ENCODE assay signal across 14 cellular contexts in genomic region chr2:40512246-40512645, GRCh38.
DNase-seq lines count a peak whose midpoint lies in the region; ATAC-seq, FAIRE-seq and TF ChIP-seq lines count a peak whose summit lies in the region.
"Had no signal": no experiment of that assay in that cellular context is flagged by ENCODE, and none has a peak within 500 bp of the region (broad histone marks: within the 10 kb centered on the region; RNA-seq: fewer than 3 reads in every experiment).

No MANE protein-coding gene starts in this region.

- H3K4me1 ChIP-seq in endothelial cell of umbilical vein (ENCODE audit: control insufficient read depth, extremely low read depth, insufficient read depth, low read length) (peaks cover 16% of the 10 kb centered on the region), lung (ENCODE audit: control insufficient read depth in 2 of 2, insufficient read depth in 2 of 2, low read length in 2 of 2) (peaks cover 0 to 3% of the 10 kb centered on the region in 2 donors), stomach smooth muscle (ENCODE audit: control insufficient read depth, insufficient read depth, low read length) (no peaks in the 10 kb centered on the region)

- no peaks in the 10 kb centered on the region for H3K79me2 ChIP-seq in endothelial cell of umbilical vein (ENCODE audit: control insufficient read depth, insufficient read depth, low read length)

- 60 to 68% methylated on average over 6 of the region's 6 CpGs for WGBS in lung, 2 donors

- H3K9me1 ChIP-seq in endothelial cell of umbilical vein (replicated peaks; ENCODE audit: control insufficient read depth, extremely low read depth, insufficient read depth, low read length), result no peaks in the 10 kb centered on the region

- peak overlapping the region; percentile 8 for H2AFZ ChIP-seq in endothelial cell of umbilical vein (ENCODE audit: low read depth, low read length)

- POLR2A ChIA-PET in endothelial cell of umbilical vein (lab: Charles Lee), result interaction anchor here (0.6 to 0.7 kb wide), 3 partner anchors 86 to 362 kb away, joined by 3 to 7 read pairs (median 6); no protein-coding TSS in a partner anchor

- H4K20me1 ChIP-seq in endothelial cell of umbilical vein (replicated peaks; ENCODE audit: control insufficient read depth, extremely low read depth, insufficient read depth, low read length), result no peaks in the 10 kb centered on the region

- no peaks in the 10 kb centered on the region for H3K9me3 ChIP-seq in endothelial cell of umbilical vein (replicated peaks; ENCODE audit: control insufficient read depth, insufficient read depth, low read length)
- H3K9me3 ChIP-seq in lung (ENCODE audit: control insufficient read depth in 2 of 2, insufficient read depth in 1 of 2, low read length in 1 of 2), result no peaks in the 10 kb centered on the region
- H3K9me3 ChIP-seq in stomach smooth muscle (ENCODE audit: control insufficient read depth in 2 of 2, low read length in 2 of 2), result no peaks in the 10 kb centered on the region

- peak; percentile 75 for DNase-seq in NCI-H460 (ENCODE audit: extremely low read depth, low read depth)
- DNase-seq in endothelial cell of umbilical vein (ENCODE audit: low read depth, low spot score), result no peak
- DNase-seq in lung (ENCODE audit: low spot score), result no peak
- no peak for DNase-seq in NCI-H524 (lab: John Stamatoyannopoulos, UW)
- no peak for DNase-seq in activated CD8-positive, alpha-beta memory T cell treated with anti-CD3 and anti-CD28 coated beads, Interleukin-2, amount 50 U/mL, for 48 hours
- no peak for DNase-seq in NCI-H146 (lab: John Stamatoyannopoulos, UW)
- DNase-seq: CD4-positive, CD25-positive, alpha-beta regulatory T cell; naive B cell; NCI-H1092; NCI-H345; RPMI8226 had no signal

- dilution Hi-C loops in endothelial cell of umbilical vein (cut with MboI; ENCODE audit: extremely low pct_ligation_motif_present, low sequenced_read_pairs), result no loop called here

- no peaks in the 10 kb centered on the region for H3K27me3 ChIP-seq in endothelial cell of umbilical vein (ENCODE audit: control insufficient read depth in 2 of 2, insufficient read depth in 2 of 2, low read length in 2 of 2)
- no peaks in the 10 kb centered on the region for H3K27me3 ChIP-seq in lung (ENCODE audit: control insufficient read depth, insufficient read depth)
- H3K27me3 ChIP-seq in stomach smooth muscle (ENCODE audit: control insufficient read depth in 1 of 2, insufficient read depth in 2 of 2, low read length in 2 of 2), result no peaks in the 10 kb centered on the region

- peak overlapping the region; percentile 90 for H3K4me2 ChIP-seq in endothelial cell of umbilical vein (ENCODE audit: insufficient read depth, low read length)

- no peak for TF ChIP-seq CTCF in endothelial cell of umbilical vein (IDR thresholded peaks at IDR 0.05; ENCODE audit: extremely low read depth in 1 of 2, insufficient read depth in 1 of 2, low read depth in 1 of 2, low read length in 2 of 2)
- no peak for TF ChIP-seq CTCF in lung (IDR thresholded peaks at IDR 0.05; ENCODE audit: control extremely low read depth, extremely low read depth)

- peak overlapping the region in 1 of 3 experiments; percentile 34 for H3K4me3 ChIP-seq in endothelial cell of umbilical vein (replicated peaks in 1 of 3; ENCODE audit: insufficient read depth in 1 of 3, low read depth in 1 of 3, low read length in 3 of 3)
- no peak overlapping the region for H3K4me3 ChIP-seq in lung
- peak overlapping the region; percentile 78 to 84 for H3K4me3 ChIP-seq in stomach smooth muscle (ENCODE audit: low read length in 2 of 2)

- intact Hi-C loops in endothelial cell of umbilical vein (cut with micrococcal nuclease), result no loop called here

- H3K9ac ChIP-seq in endothelial cell of umbilical vein (replicated peaks; ENCODE audit: extremely low read depth, insufficient read depth, low read length) (peak overlapping the region; percentile 12), stomach smooth muscle (ENCODE audit: low read length in 2 of 2) (peak overlapping the region; percentile 77 to 81)

- ATAC-seq in lung (ENCODE audit: insufficient read depth, low FRiP score), result no peak
- ATAC-seq in HG03439 (IDR thresholded peaks at IDR 0.05; ENCODE audit: unreplicated experiment), result no peak

- H3K27ac ChIP-seq in endothelial cell of umbilical vein (ENCODE audit: insufficient read depth, low read depth, low read length) (peak overlapping the region; percentile 68), lung (ENCODE audit: low read depth in 1 of 2, low read length in 1 of 2) (peak overlapping the region; percentile 26 to 87), stomach smooth muscle (ENCODE audit: low read length) (peak overlapping the region; percentile 80)

- no peak for FAIRE-seq in endothelial cell of umbilical vein (lab: Jason Lieb, UNC)
- FAIRE-seq: G401.6 had no signal

- no peak for TF ChIP-seq POLR2A in endothelial cell of umbilical vein (IDR thresholded peaks at IDR 0.05; ENCODE audit: low read depth, low read length)

- H3K36me3 ChIP-seq in endothelial cell of umbilical vein (ENCODE audit: control insufficient read depth in 2 of 2, extremely low read depth in 1 of 2, insufficient read depth in 2 of 2, low read length in 2 of 2) (no peaks in the 10 kb centered on the region), lung (ENCODE audit: control insufficient read depth in 2 of 2, insufficient read depth in 2 of 2, low read length in 2 of 2) (no peaks in the 10 kb centered on the region), stomach smooth muscle (ENCODE audit: control insufficient read depth in 2 of 2, insufficient read depth in 2 of 2, low read length in 2 of 2) (no peaks in the 10 kb centered on the region)

- TSS peak; percentile 81 for BruUV-seq in endothelial cell of umbilical vein (replicated peaks; lab: Mats Ljungman, UMichigan)

- CTCF ChIA-PET in endothelial cell of umbilical vein (lab: Charles Lee), result interaction anchor here (0.6 to 2.6 kb wide), 17 partner anchors 9 to 849 kb away, joined by 3 to 19 read pairs (median 3); no protein-coding TSS in a partner anchor

TF ChIP-seq in endothelial cell of umbilical vein, 7 proteins besides CTCF, POLR2A, EP300 and RAD21:
- TF ChIP-seq MYC (IDR thresholded peaks at IDR 0.05; ENCODE audit: low read depth, low read length), result no peak
- no peak for TF ChIP-seq JUN (IDR thresholded peaks at IDR 0.05; ENCODE audit: borderline replicate concordance, insufficient read depth, insufficient read length, low read depth)
- no peak for TF ChIP-seq MAX (IDR thresholded peaks at IDR 0.05; ENCODE audit: insufficient read depth, insufficient read length)
- no peak for TF ChIP-seq EZH2 (IDR thresholded peaks at IDR 0.05; ENCODE audit: borderline replicate concordance, low read depth, low read length, severe bottlenecking)
- no peak for TF ChIP-seq GATA2 (IDR thresholded peaks at IDR 0.05; ENCODE audit: insufficient read depth, insufficient read length, low read depth, low read length)
- TF ChIP-seq POLR2AphosphoS5 (IDR thresholded peaks at IDR 0.05; ENCODE audit: insufficient read depth, low read depth, low read length), result no peak
- no peak for TF ChIP-seq FOS (IDR thresholded peaks at IDR 0.05; ENCODE audit: borderline replicate concordance, insufficient read depth, low read length)
